1 cellular context compared by ENCODE assay signal in genomic region chr7:108014747-108015682, GRCh38.
TF ChIP-seq lines count a peak whose summit lies in the region.

No MANE protein-coding gene starts in this region.

TF ChIP-seq in HepG2, 621 proteins besides CTCF, POLR2A, EP300 and RAD21 (continued from another document and continues in another):
- TF ChIP-seq CEBPG (CRISPR knock-in tag; IDR thresholded peaks at IDR 0.05) (peak; percentile 58), ZNF776 (CRISPR knock-in tag; IDR thresholded peaks at IDR 0.05) (no peak), KLF15 (CRISPR knock-in tag; IDR thresholded peaks at IDR 0.05; ENCODE audit: borderline replicate concordance) (no peak), KLF9 (CRISPR knock-in tag; IDR thresholded peaks at IDR 0.05; ENCODE audit: low read depth) (no peak), RNF219 (CRISPR knock-in tag; IDR thresholded peaks at IDR 0.05) (no peak), MXI1 (IDR thresholded peaks at IDR 0.05; ENCODE audit: borderline replicate concordance, low read depth, low read length) (no peak), NPAS2 (CRISPR knock-in tag; IDR thresholded peaks at IDR 0.05; ENCODE audit: borderline replicate concordance) (no peak), ZKSCAN1 (IDR thresholded peaks at IDR 0.05; ENCODE audit: low read length) (no peak), ZNF512 (CRISPR knock-in tag; IDR thresholded peaks at IDR 0.05) (no peak), SOX5 (CRISPR knock-in tag; IDR thresholded peaks at IDR 0.05; ENCODE audit: borderline replicate concordance) (peak; percentile 98), ZNF101 (CRISPR knock-in tag; IDR thresholded peaks at IDR 0.05; ENCODE audit: borderline replicate concordance, low read depth) (no peak), ARNT2 (CRISPR knock-in tag; IDR thresholded peaks at IDR 0.05; ENCODE audit: low read depth) (no peak), ELF3 (CRISPR knock-in tag; IDR thresholded peaks at IDR 0.05) (peak; percentile 65), SRSF9 (IDR thresholded peaks at IDR 0.05; ENCODE audit: borderline replicate concordance, insufficient read depth, low read depth, low read length, poor library complexity, severe bottlenecking) (no peak), TFE3 (CRISPR knock-in tag; IDR thresholded peaks at IDR 0.05) (peak; percentile 50; the same call in 1 of the 2 replicates), ZNF180 (CRISPR knock-in tag; IDR thresholded peaks at IDR 0.05; ENCODE audit: borderline replicate concordance, low read depth) (no peak), MTA3 (CRISPR knock-in tag; IDR thresholded peaks at IDR 0.05) (no peak), ZNF678 (CRISPR knock-in tag; IDR thresholded peaks at IDR 0.05) (no peak), TCF7L2 (IDR thresholded peaks at IDR 0.05; ENCODE audit: low read depth, low read length) (peak; percentile 34; the same call in 1 of the 2 replicates), MTF2 (CRISPR knock-in tag; IDR thresholded peaks at IDR 0.05; ENCODE audit: borderline replicate concordance) (no peak), FOXC1 (CRISPR knock-in tag; IDR thresholded peaks at IDR 0.05; ENCODE audit: borderline replicate concordance) (no peak), SMARCE1 (IDR thresholded peaks at IDR 0.05; ENCODE audit: borderline replicate concordance) (no peak), ZNF343 (CRISPR knock-in tag; IDR thresholded peaks at IDR 0.05) (no peak), ZNF781 (CRISPR knock-in tag; IDR thresholded peaks at IDR 0.05; ENCODE audit: borderline replicate concordance, not compliant biosample characterization) (no peak), RXRB (CRISPR knock-in tag; IDR thresholded peaks at IDR 0.05; ENCODE audit: borderline replicate concordance) (peak; percentile 79), ZNF607 (CRISPR knock-in tag; IDR thresholded peaks at IDR 0.05; ENCODE audit: borderline replicate concordance) (no peak), SIN3A (IDR thresholded peaks at IDR 0.05; ENCODE audit: borderline replicate concordance, low read depth, low read length) (0 out of 2 replicates have a peak, but pooled peaks have one; percentile 28), BRF2 (CRISPR knock-in tag; IDR thresholded peaks at IDR 0.05) (no peak), NR2C2 (CRISPR knock-in tag; IDR thresholded peaks at IDR 0.05; ENCODE audit: borderline replicate concordance) (no peak), HHEX (CRISPR knock-in tag; IDR thresholded peaks at IDR 0.05) (no peak), ZNF12 (CRISPR knock-in tag; IDR thresholded peaks at IDR 0.05) (no peak), GATAD2A (CRISPR knock-in tag; IDR thresholded peaks at IDR 0.05) (peak; percentile 92), ATRX (CRISPR knock-in tag; IDR thresholded peaks at IDR 0.05; ENCODE audit: borderline replicate concordance) (no peak), FOXK1 (CRISPR knock-in tag; IDR thresholded peaks at IDR 0.05; ENCODE audit: borderline replicate concordance, low read depth) (peak; percentile 68; the same call in 1 of the 2 replicates), THRA (CRISPR knock-in tag; IDR thresholded peaks at IDR 0.05; ENCODE audit: borderline replicate concordance) (peak; percentile 50; the same call in 1 of the 2 replicates), NR0B2 (CRISPR knock-in tag; IDR thresholded peaks at IDR 0.05) (no peak), ZBTB39 (CRISPR knock-in tag; IDR thresholded peaks at IDR 0.05) (no peak), BCL6 (CRISPR knock-in tag; IDR thresholded peaks at IDR 0.05) (peak; percentile 99), FOXJ3 (CRISPR knock-in tag; IDR thresholded peaks at IDR 0.05; ENCODE audit: borderline replicate concordance) (peak; percentile 46; the same call in 1 of the 2 replicates), KMT2B (CRISPR knock-in tag; IDR thresholded peaks at IDR 0.05) (no peak), ZNF274 (CRISPR knock-in tag; IDR thresholded peaks at IDR 0.05) (no peak), MAFK (conservative IDR thresholded peaks at IDR 0.05 in 1 of 2, IDR thresholded peaks at IDR 0.05 in 1 of 2; ENCODE audit: low read length in 2 of 2) (no peak), ZEB1 (IDR thresholded peaks at IDR 0.05; ENCODE audit: insufficient replicate concordance, low read depth) (no peak), ZNF282 (IDR thresholded peaks at IDR 0.05; ENCODE audit: partially characterized antibody) (no peak), KDM1A (CRISPR knock-in tag; IDR thresholded peaks at IDR 0.05) (peak; percentile 79; the same call in 1 of the 2 replicates), CREM (IDR thresholded peaks at IDR 0.05) (peak; percentile 79), CREM (CRISPR knock-in tag; IDR thresholded peaks at IDR 0.05) (no peak), SP5 (CRISPR knock-in tag; IDR thresholded peaks at IDR 0.05; ENCODE audit: borderline replicate concordance, low read depth) (peak; percentile 13; the same call in 1 of the 2 replicates), FOXA1 (IDR thresholded peaks at IDR 0.05) (0 out of 2 replicates have a peak, but pooled peaks have one; percentile 49), FOXA1 (CRISPR knock-in tag; IDR thresholded peaks at IDR 0.05) (peak; percentile 90), TFAP4 (IDR thresholded peaks at IDR 0.05; ENCODE audit: borderline replicate concordance, low read depth) (peak; percentile 34; the same call in 1 of the 2 replicates), SRY (CRISPR knock-in tag; IDR thresholded peaks at IDR 0.05) (no peak), SNAI1 (CRISPR knock-in tag; IDR thresholded peaks at IDR 0.05; ENCODE audit: borderline replicate concordance) (no peak), SKIL (CRISPR knock-in tag; IDR thresholded peaks at IDR 0.05; ENCODE audit: borderline replicate concordance) (peak; percentile 36; the same call in 1 of the 2 replicates), ZGPAT (CRISPR knock-in tag; IDR thresholded peaks at IDR 0.05) (peak; percentile 63; the same call in 1 of the 2 replicates), PHF21A (CRISPR knock-in tag; IDR thresholded peaks at IDR 0.05) (peak; percentile 41; the same call in 1 of the 2 replicates)
